In genomic region chr19:30028118-30028991, GRCh38 we compare ENCODE assay signal across 22 cellular contexts.
A peak's percentile ranks its signal among the peaks of the same experiment; 100 is the strongest.
DNase-seq lines count a peak whose midpoint lies in the region; ATAC-seq, FAIRE-seq and TF ChIP-seq lines count a peak whose summit lies in the region.
"Had no signal": no experiment of that assay in that cellular context is flagged by ENCODE, and none has a peak within 500 bp of the region (broad histone marks: within the 10 kb centered on the region; RNA-seq: fewer than 3 reads in every experiment).

No MANE protein-coding gene starts in this region.

- no peak for DNase-seq in A549 (ENCODE audit: low read depth in 1 of 2, low spot score in 1 of 2)
- DNase-seq in HAP-1 (ENCODE audit: low spot score in 2 of 2) = peak; percentile 54 to 64
- DNase-seq in PC-3 = peak; percentile 29
- no peak for DNase-seq in glutamatergic neuron
- DNase-seq in T-helper 2 cell treated with Interferon-gamma antibody and Interleukin-4, amounts not matched to agents 5 μg/mL and 100 μg/mL, for 36 hours (ENCODE audit: low spot score) = no peak
- DNase-seq in foreskin keratinocyte = no peak
- DNase-seq: DMS 273 treated with DMSO at 0.1 percent for 48 hours, GF-D8, GOT3, IMR-90, NCI-H1436, NCI-H2081, NCI-H226, NCI-H524 treated with DMSO at 0.1 percent for 48 hours, Peyer's patch, Right ventricle myocardium superior, SK-N-SH had no signal

- TF ChIP-seq POLR2A in A549 (IDR thresholded peaks at IDR 0.05; ENCODE audit: low read length) = no peak

- H3K9me3 Mint-ChIP-seq in glutamatergic neuron (ENCODE audit: unreplicated experiment) = no peaks in the 10 kb centered on the region
- H3K9me3 Mint-ChIP-seq in T-helper 2 cell treated with Interferon-gamma antibody and Interleukin-4, amounts not matched to agents 5 μg/mL and 100 μg/mL, for 36 hours = peaks cover 18% of the 10 kb centered on the region

- H3K9me3 ChIP-seq in A549 = no peaks in the 10 kb centered on the region
- no peaks in the 10 kb centered on the region for H3K9me3 ChIP-seq in HAP-1
- H3K9me3 ChIP-seq in PC-3 (ENCODE audit: low read length) = no peaks in the 10 kb centered on the region
- H3K9me3 ChIP-seq: Peyer's patch, SK-N-SH had no signal

- peak overlapping the region; percentile 72 for H3K9ac ChIP-seq in PC-3 (ENCODE audit: low read length)
- H3K9ac ChIP-seq: SK-N-SH had no signal

- no peak for ATAC-seq in A549
- ATAC-seq in PC-3 = peak; percentile 63
- no peak for ATAC-seq in HG02852 (IDR thresholded peaks at IDR 0.05; ENCODE audit: unreplicated experiment)
- no peak for ATAC-seq in HG03196 (IDR thresholded peaks at IDR 0.05; ENCODE audit: unreplicated experiment)
- no peak for ATAC-seq in foreskin keratinocyte

- intact Hi-C loops in PC-3 (cut with micrococcal nuclease) = no loop called here

- in situ Hi-C loops in HAP-1 (cut with MboI; ENCODE audit: low sequenced_read_pairs) = no loop called here

- peaks cover 14% of the 10 kb centered on the region for H3K4me1 ChIP-seq in A549
- H3K4me1 ChIP-seq in HAP-1 = peaks cover 36% of the 10 kb centered on the region
- H3K4me1 ChIP-seq in PC-3 (ENCODE audit: insufficient read depth, low read length) = peaks cover 41% of the 10 kb centered on the region
- H3K4me1 ChIP-seq in foreskin keratinocyte = peaks cover 16% of the 10 kb centered on the region
- H3K4me1 ChIP-seq: Peyer's patch had no signal

- H3K36me3 ChIP-seq in HAP-1 (replicated peaks) = no peaks in the 10 kb centered on the region
- peaks cover 13% of the 10 kb centered on the region for H3K36me3 ChIP-seq in PC-3 (ENCODE audit: low read depth, low read length)

- H3K4me2 ChIP-seq in A549 (no peak overlapping the region), PC-3 (ENCODE audit: low read length) (peak overlapping the region; percentile 62)
- H3K4me2 ChIP-seq: SK-N-SH had no signal

- CTCF ChIA-PET in A549 (lab: Yijun Ruan, JAX) = interaction anchor here (1.3 kb wide), 1 partner anchor 312 kb away, joined by 3 read pairs; no protein-coding TSS in a partner anchor
- CTCF ChIA-PET in PC-3 (lab: Charles Lee) = interaction anchor here (0.6 to 0.7 kb wide), 2 partner anchors 195 to 622 kb away, joined by 4 to 8 read pairs; no protein-coding TSS in a partner anchor

- POLR2A ChIA-PET in A549 (lab: Yijun Ruan, JAX) (interaction anchor here (0.6 kb wide), 1 partner anchor 142 kb away, joined by 5 read pairs; no protein-coding TSS in a partner anchor), PC-3 (lab: Charles Lee; ENCODE audit: unreplicated experiment) (no interaction called here)

- peaks cover 11% of the 10 kb centered on the region for H3K36me3 Mint-ChIP-seq in glutamatergic neuron (ENCODE audit: unreplicated experiment)
- H3K36me3 Mint-ChIP-seq in T-helper 2 cell treated with Interferon-gamma antibody and Interleukin-4, amounts not matched to agents 5 μg/mL and 100 μg/mL, for 36 hours (ENCODE audit: low read depth) = peaks cover 54% of the 10 kb centered on the region

- peak; percentile 28 for FAIRE-seq in A549 (lab: Jason Lieb, UNC)
- FAIRE-seq: A204.1, GM12891 had no signal

- peaks cover 11% of the 10 kb centered on the region for H3K4me1 Mint-ChIP-seq in glutamatergic neuron (ENCODE audit: low read depth, unreplicated experiment)
- peaks cover 25% of the 10 kb centered on the region for H3K4me1 Mint-ChIP-seq in T-helper 2 cell treated with Interferon-gamma antibody and Interleukin-4, amounts not matched to agents 5 μg/mL and 100 μg/mL, for 36 hours (ENCODE audit: low read depth)

- H3F3A ChIP-seq in PC-3 (ENCODE audit: low read length, unreplicated experiment) = no peaks in the 10 kb centered on the region

- H2AFZ ChIP-seq in PC-3 (ENCODE audit: low read length) = no peak overlapping the region

- H3K27me3 Mint-ChIP-seq in glutamatergic neuron (ENCODE audit: unreplicated experiment) = no peaks in the 10 kb centered on the region
- no peaks in the 10 kb centered on the region for H3K27me3 Mint-ChIP-seq in T-helper 2 cell treated with Interferon-gamma antibody and Interleukin-4, amounts not matched to agents 5 μg/mL and 100 μg/mL, for 36 hours (ENCODE audit: low read depth)

- H3K79me2 ChIP-seq in PC-3 (ENCODE audit: low read length) = no peaks in the 10 kb centered on the region

- H3K27me3 ChIP-seq in HAP-1 (ENCODE audit: low read depth) = no peaks in the 10 kb centered on the region
- H3K27me3 ChIP-seq in PC-3 (ENCODE audit: low read length) = no peaks in the 10 kb centered on the region
- H3K27me3 ChIP-seq in foreskin keratinocyte = no peaks in the 10 kb centered on the region
- H3K27me3 ChIP-seq: Peyer's patch had no signal

- no peak for TF ChIP-seq CTCF in A549 (IDR thresholded peaks at IDR 0.05)
- TF ChIP-seq CTCF in PC-3 (conservative IDR thresholded peaks at IDR 0.05; ENCODE audit: low read depth, low read length) = no peak
- no peak for TF ChIP-seq CTCF in glutamatergic neuron (IDR thresholded peaks at IDR 0.05; ENCODE audit: partially characterized antibody, unreplicated experiment)
- TF ChIP-seq CTCF in foreskin keratinocyte (conservative IDR thresholded peaks at IDR 0.05) = no peak

- peak overlapping the region; percentile 45 for H3K27ac Mint-ChIP-seq in glutamatergic neuron (ENCODE audit: unreplicated experiment)
- no peak overlapping the region for H3K27ac Mint-ChIP-seq in T-helper 2 cell treated with Interferon-gamma antibody and Interleukin-4, amounts not matched to agents 5 μg/mL and 100 μg/mL, for 36 hours

- BruUV-seq in PC-3 (replicated peaks; lab: Mats Ljungman, UMichigan) = TSS peak; percentile 25

- no peaks in the 10 kb centered on the region for H4K20me1 ChIP-seq in PC-3 (ENCODE audit: low read length)

- H3K4me3 Mint-ChIP-seq in glutamatergic neuron (ENCODE audit: unreplicated experiment) = no peak overlapping the region
- H3K4me3 Mint-ChIP-seq in T-helper 2 cell treated with Interferon-gamma antibody and Interleukin-4, amounts not matched to agents 5 μg/mL and 100 μg/mL, for 36 hours = no peak overlapping the region

- no peak for TF ChIP-seq RAD21 in A549 (conservative IDR thresholded peaks at IDR 0.05 in 1 of 2, IDR thresholded peaks at IDR 0.05 in 1 of 2)

- no peak overlapping the region for H3K27ac ChIP-seq in A549
- peak overlapping the region; percentile 99 for H3K27ac ChIP-seq in PC-3 (ENCODE audit: low read length)
- H3K27ac ChIP-seq in foreskin keratinocyte = no peak overlapping the region
- H3K27ac ChIP-seq: C4-2B, Peyer's patch had no signal

- no peak for TF ChIP-seq EP300 in A549 (IDR thresholded peaks at IDR 0.05)

- no peak overlapping the region for H3K4me3 ChIP-seq in A549
- no peak overlapping the region for H3K4me3 ChIP-seq in HAP-1
- 0 out of 2 replicates have a peak overlapping the region, but pooled peaks have one; percentile 47 for H3K4me3 ChIP-seq in PC-3 (ENCODE audit: low read length)
- H3K4me3 ChIP-seq: Peyer's patch had no signal

- no peaks in the 10 kb centered on the region for H3K9me2 ChIP-seq in PC-3 (replicated peaks; ENCODE audit: low read length)
- H3K9me2 ChIP-seq: SK-N-SH had no signal

- WGBS in A549 (ENCODE audit: missing lambda C conversion rate) = 94% methylated on average over 2 of the region's 2 CpGs

TF ChIP-seq in A549, 52 proteins besides CTCF, POLR2A, EP300 and RAD21:
- TF ChIP-seq PHF8 (IDR thresholded peaks at IDR 0.05; ENCODE audit: borderline replicate concordance, low read depth) (no peak), KDM5A (IDR thresholded peaks at IDR 0.05) (no peak), ZNF302 (CRISPR knock-in tag; IDR thresholded peaks at IDR 0.05) (no peak), TP53 (CRISPR knock-in tag; IDR thresholded peaks at IDR 0.05) (no peak), ATOH8 (CRISPR knock-in tag; IDR thresholded peaks at IDR 0.05; ENCODE audit: low read depth) (no peak), GATA3 (IDR thresholded peaks at IDR 0.05; ENCODE audit: borderline replicate concordance) (no peak)

Comparison
In these comparisons a context has a peak if more than half of its experiments do, and no peak if none do; other contexts are left out.
1. DNase-seq: peak in HAP-1 (2 of 2) and PC-3 (single experiment); none in A549 (0 of 2), glutamatergic neuron (single experiment), T-helper 2 cell treated with Interferon-gamma antibody and Interleukin-4, amounts not matched to agents 5 μg/mL and 100 μg/mL, for 36 hours (single experiment) and foreskin keratinocyte (0 of 2).